20 cellular contexts compared by ENCODE assay signal in genomic region chr16:72909196-72909595, GRCh38.
DNase-seq lines count a peak whose midpoint lies in the region; ATAC-seq and TF ChIP-seq lines count a peak whose summit lies in the region.
"Had no signal": no experiment of that assay in that cellular context is flagged by ENCODE, and none has a peak within 500 bp of the region (broad histone marks: within the 10 kb centered on the region; RNA-seq: fewer than 3 reads in every experiment).

No MANE protein-coding gene starts in this region.

- H3K4me3 Mint-ChIP-seq in CD14-positive monocyte (no peak overlapping the region), chondrocyte (ENCODE audit: unreplicated experiment) (no peak overlapping the region)
- H3K4me3 Mint-ChIP-seq: CD4-positive, alpha-beta memory T cell had no signal

- H3K36me3 Mint-ChIP-seq in CD14-positive monocyte (peaks cover 2 to 3% of the 10 kb centered on the region in 2 donors), chondrocyte (ENCODE audit: low read depth) (peaks cover 5% of the 10 kb centered on the region)
- H3K36me3 Mint-ChIP-seq: CD4-positive, alpha-beta memory T cell had no signal

- H3K4me1 ChIP-seq in OCI-LY3 (ENCODE audit: low read length): peaks cover 34% of the 10 kb centered on the region
- peaks cover 8% of the 10 kb centered on the region for H3K4me1 ChIP-seq in psoas muscle

- H3K36me3 ChIP-seq in OCI-LY3 (replicated peaks; ENCODE audit: low read depth, low read length): no peaks in the 10 kb centered on the region
- H3K36me3 ChIP-seq in psoas muscle (ENCODE audit: insufficient read depth in 1 of 2, low read depth in 1 of 2): no peaks in the 10 kb centered on the region
- H3K36me3 ChIP-seq: BE2C had no signal

- H3K27ac ChIP-seq in OCI-LY3 (ENCODE audit: low read length) (peak overlapping the region; percentile 81), psoas muscle (peak overlapping the region; percentile 51)
- H3K27ac ChIP-seq: A549; BLaER1 treated with 17β-estradiol and CSF1 and Interleukin-3, amounts not matched to agents 10 nM and 100 nM; GM23248 had no signal

- H3K4me2 ChIP-seq in OCI-LY3 (ENCODE audit: low read length): peak overlapping the region; percentile 79
- H3K4me2 ChIP-seq: A549 had no signal

- H2AFZ ChIP-seq in OCI-LY3 (ENCODE audit: low read depth, low read length): no peak overlapping the region
- H2AFZ ChIP-seq: GM23248 had no signal

- TF ChIP-seq CTCF in CD14-positive monocyte (IDR thresholded peaks at IDR 0.05) (no peak), OCI-LY3 (IDR thresholded peaks at IDR 0.05; ENCODE audit: low read depth, low read length) (no peak), chondrocyte (IDR thresholded peaks at IDR 0.05) (no peak), psoas muscle (IDR thresholded peaks at IDR 0.05) (no peak)

- DNase-seq in CD14-positive monocyte (ENCODE audit: low spot score) (no peak), chondrocyte (ENCODE audit: low spot score) (no peak), psoas muscle (no peak), dedifferentiated amniotic fluid mesenchymal stem cell (ENCODE audit: extremely low spot score) (no peak), NCI-H774 (lab: John Stamatoyannopoulos, UW) (no peak)
- DNase-seq: 8988T; ACHN; AML-193; BE2C; Calu3; CD4-positive, alpha-beta memory T cell; COR-L47; DND-41; GM23248; H7; HCEC 1CT had no signal

- intact Hi-C loops in CD14-positive monocyte (cut with micrococcal nuclease) (loop anchor here in 1 of 2 donors (2.0 kb wide), 1 partner anchor 16 kb away; no protein-coding TSS in a partner anchor), psoas muscle (cut with DNase I) (no loop called here)

- H3K27me3 ChIP-seq in OCI-LY3 (ENCODE audit: low read depth, low read length) (no peaks in the 10 kb centered on the region), psoas muscle (ENCODE audit: insufficient read depth in 3 of 3, low read length in 2 of 3) (no peaks in the 10 kb centered on the region)
- H3K27me3 ChIP-seq: BE2C; BLaER1 treated with 17β-estradiol and CSF1 and Interleukin-3, amounts not matched to agents 10 nM and 100 nM had no signal

- peak overlapping the region; percentile 45 for H3K9ac ChIP-seq in OCI-LY3 (ENCODE audit: low read length)
- H3K9ac ChIP-seq: BLaER1 treated with 17β-estradiol and CSF1 and Interleukin-3, amounts not matched to agents 10 nM and 100 nM; GM23248 had no signal

- H3K27ac Mint-ChIP-seq in CD14-positive monocyte (peak overlapping the region in 5 of 7 donors; percentile 16 to 93 (median 88)), chondrocyte (ENCODE audit: unreplicated experiment) (peak overlapping the region; percentile 1)
- H3K27ac Mint-ChIP-seq: CD4-positive, alpha-beta memory T cell had no signal

- H3K4me3 ChIP-seq in OCI-LY3 (ENCODE audit: low read length) (peak overlapping the region; percentile 64), psoas muscle (no peak overlapping the region)
- H3K4me3 ChIP-seq: A549; BLaER1 treated with 17β-estradiol and CSF1 and Interleukin-3, amounts not matched to agents 10 nM and 100 nM; GM23248 had no signal

- H3K4me1 Mint-ChIP-seq in CD14-positive monocyte (peaks cover 15% of the 10 kb centered on the region), chondrocyte (ENCODE audit: low read depth) (peaks cover 67% of the 10 kb centered on the region)
- H3K4me1 Mint-ChIP-seq: CD4-positive, alpha-beta memory T cell had no signal

- H3K9me3 Mint-ChIP-seq in CD14-positive monocyte: peaks cover 0 to 1% (median 0%) of the 10 kb centered on the region in 7 donors
- H3K9me3 Mint-ChIP-seq in chondrocyte (ENCODE audit: low read depth): no peaks in the 10 kb centered on the region

- peaks cover 0 to 3% (median 1%) of the 10 kb centered on the region in 3 donors for H3K27me3 Mint-ChIP-seq in CD14-positive monocyte (ENCODE audit: low read depth in 3 of 3)
- H3K27me3 Mint-ChIP-seq in chondrocyte (ENCODE audit: low read depth): no peaks in the 10 kb centered on the region

- 77 to 89% (median 80%) methylated on average over 6 of the region's 6 CpGs for WGBS in psoas muscle, 3 donors

- H3K79me2 ChIP-seq in OCI-LY3 (ENCODE audit: low read length): no peaks in the 10 kb centered on the region

- H4K20me1 ChIP-seq in OCI-LY3 (ENCODE audit: insufficient read depth, low read length): no peaks in the 10 kb centered on the region

- H3K9me3 ChIP-seq in OCI-LY3 (ENCODE audit: insufficient read depth, low read length): no peaks in the 10 kb centered on the region
- no peaks in the 10 kb centered on the region for H3K9me3 ChIP-seq in psoas muscle
- H3K9me3 ChIP-seq: A549; BE2C; BLaER1 treated with 17β-estradiol and CSF1 and Interleukin-3, amounts not matched to agents 10 nM and 100 nM had no signal

- no peak for ATAC-seq in psoas muscle
- no peak for ATAC-seq in GM18861 (IDR thresholded peaks at IDR 0.05; ENCODE audit: unreplicated experiment)
- ATAC-seq: A549 had no signal
